ENCODE assay signal across 27 cellular contexts in genomic region chr17:35284955-35285354, GRCh38.
"Had no signal": no experiment of that assay in that cellular context is flagged by ENCODE, and none has a peak within 500 bp of the region (broad histone marks: within the 10 kb centered on the region; RNA-seq: fewer than 3 reads in every experiment).

No MANE protein-coding gene starts in this region.

- H3K36me3 ChIP-seq: adrenal gland, breast epithelium, MG63, SJCRH30, WERI-Rb-1 had no signal

- H3K4me1 ChIP-seq: adrenal gland, body of pancreas, breast epithelium, SJCRH30 had no signal

- H3K27me3 Mint-ChIP-seq: activated CD4-positive, alpha-beta T cell treated with anti-CD3 and anti-CD28 coated beads, Interleukin-2, amount 10 ng/mL, durations not matched to agents 7 days and 5 days; activated T-cell treated with anti-CD3 and anti-CD28 coated beads, Interleukin-2, amount 50 U/mL, for 24 hours had no signal

- H3K27ac Mint-ChIP-seq: activated CD4-positive, alpha-beta T cell treated with anti-CD3 and anti-CD28 coated beads, Interleukin-2, amount 10 ng/mL, durations not matched to agents 7 days and 5 days; activated CD8-positive, alpha-beta T cell treated with anti-CD3 and anti-CD28 coated beads, Interleukin-2, amount 10 ng/mL, durations not matched to agents 7 days and 5 days; activated T-cell treated with anti-CD3 and anti-CD28 coated beads, Interleukin-2, amount 50 U/mL, for 24 hours; activated T-helper 2 cell treated with anti-CD3 and anti-CD28 coated beads, Interferon-gamma antibody, Interleukin-2, Interleukin-4, amounts not matched to agents 10 μg/mL and 5 μg/mL and 100 μg/mL, durations not matched to agents 14 hours and 24 hours and 36 hours had no signal

- H3K9me3 ChIP-seq: adrenal gland, body of pancreas, breast epithelium, MG63, SJCRH30 had no signal

- ATAC-seq: activated CD8-positive, alpha-beta T cell treated with anti-CD3 and anti-CD28 coated beads, Interleukin-2, amount 10 ng/mL, durations not matched to agents 7 days and 5 days; body of pancreas; Panc1 had no signal

- H3K4me3 ChIP-seq: adrenal gland, body of pancreas, breast epithelium, MG63, SJCRH30, SK-N-MC had no signal

- DNase-seq: activated CD4-positive, alpha-beta T cell treated with anti-CD3 and anti-CD28 coated beads for 1 hour; activated CD4-positive, alpha-beta T cell treated with anti-CD3 and anti-CD28 coated beads, Interleukin-2, amount 10 ng/mL, durations not matched to agents 7 days and 5 days; activated CD4-positive, alpha-beta T cell treated with anti-CD3 and anti-CD28 coated beads, Interleukin-2, amount 50 U/mL, for 48 hours; activated CD4-positive, CD25-positive, alpha-beta regulatory T cell; activated CD8-positive, alpha-beta T cell treated with anti-CD3 and anti-CD28 coated beads, Interleukin-2, amount 10 ng/mL, durations not matched to agents 7 days and 5 days; activated gamma-delta T cell treated with Interleukin-2 at 50 U/mL for 16 hours; activated naive CD4-positive, alpha-beta T cell treated with anti-CD3 and anti-CD28 coated beads for 36 hours; activated T-cell treated with anti-CD3 and anti-CD28 coated beads, Interleukin-2, amount 50 U/mL, for 24 hours; adrenal gland; body of pancreas; cerebellar nuclear complex; Kasumi-1; MG63; NCI-H1092; NCI-H1436 treated with DMSO at 0.1 percent for 48 hours; NCI-H1694 treated with DMSO at 0.1 percent for 48 hours; NCI-H2029; NCI-H345; NCI-H524 treated with DMSO at 0.1 percent for 48 hours; SHP77; SJCRH30; T1000; WERI-Rb-1 had no signal

- H3K4me3 Mint-ChIP-seq: activated CD4-positive, alpha-beta T cell treated with anti-CD3 and anti-CD28 coated beads, Interleukin-2, amount 10 ng/mL, durations not matched to agents 7 days and 5 days; activated CD8-positive, alpha-beta T cell treated with anti-CD3 and anti-CD28 coated beads, Interleukin-2, amount 10 ng/mL, durations not matched to agents 7 days and 5 days; activated naive CD4-positive, alpha-beta T cell treated with anti-CD3 and anti-CD28 coated beads for 36 hours; activated T-cell treated with anti-CD3 and anti-CD28 coated beads, Interleukin-2, amount 50 U/mL, for 24 hours had no signal

- H3K27me3 ChIP-seq: adrenal gland, body of pancreas, breast epithelium, MG63, SJCRH30 had no signal

- H3K27ac ChIP-seq: adrenal gland, body of pancreas, breast epithelium, SJCRH30, SK-N-MC, WERI-Rb-1 had no signal
